In the genomic region with DNA sequence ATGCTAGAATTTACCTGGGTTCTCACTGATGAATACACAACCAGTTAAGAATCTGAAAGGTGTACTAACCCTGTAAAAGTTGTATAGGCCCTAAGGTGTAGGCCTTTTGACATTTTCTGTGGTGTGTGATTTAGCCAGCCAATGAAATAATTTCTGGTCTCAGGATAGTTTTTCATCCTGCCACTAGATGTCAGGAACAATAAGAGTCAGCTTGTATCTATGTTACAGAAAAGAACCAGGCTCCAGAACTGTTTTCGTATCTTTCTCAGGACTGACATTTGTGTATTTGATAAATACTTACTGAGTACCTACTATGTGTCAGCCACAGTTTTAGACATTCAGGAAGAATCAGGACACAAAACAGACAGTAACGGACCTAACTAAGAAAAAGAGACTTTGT, we compare ENCODE assay signal across 9 cellular contexts.
DNase-seq lines count a peak whose midpoint lies in the region; ATAC-seq and TF ChIP-seq lines count a peak whose summit lies in the region.
"Had no signal": no experiment of that assay in that cellular context is flagged by ENCODE, and none has a peak within 500 bp of the region (broad histone marks: within the 10 kb centered on the region; RNA-seq: fewer than 3 reads in every experiment).

No MANE protein-coding gene starts in this region.

- peak; percentile 93 for ATAC-seq in HG03103 (IDR thresholded peaks at IDR 0.05; ENCODE audit: low read depth, unreplicated experiment)

- no peaks in the 10 kb centered on the region for H3K9me3 ChIP-seq in left ventricle myocardium inferior (replicated peaks)
- H3K9me3 ChIP-seq: Caco-2 had no signal

- H3K4me1 ChIP-seq in left ventricle myocardium inferior, result no peaks in the 10 kb centered on the region
- H3K4me1 ChIP-seq: Caco-2 had no signal

- H3K4me3 ChIP-seq in left ventricle myocardium inferior, result no peak overlapping the region

- TF ChIP-seq CTCF in left ventricle myocardium inferior (IDR thresholded peaks at IDR 0.05; ENCODE audit: borderline replicate concordance), result peak; percentile 60

- peak; percentile 4 for DNase-seq in NCI-H2107 (lab: John Stamatoyannopoulos, UW)
- no peak for DNase-seq in NCI-H2107 treated with DMSO at 0.1 percent for 48 hours (lab: John Stamatoyannopoulos, UW; ENCODE audit: unreplicated experiment)
- peak; percentile 45 for DNase-seq in SK-N-DZ (ENCODE audit: low spot score)
- no peak for DNase-seq in left ventricle myocardium inferior
- DNase-seq in stimulated activated CD4-positive, alpha-beta T cell treated with anti-CD3 and anti-CD28 coated beads, Interleukin-4, amount 100 ng/mL, for 4 hours, result no peak
- no peak for DNase-seq in NCI-H128 (lab: John Stamatoyannopoulos, UW; ENCODE audit: unreplicated experiment)
- no peak for DNase-seq in NOMO-1 treated with DMSO at 0.1 percent for 48 hours (lab: John Stamatoyannopoulos, UW; ENCODE audit: unreplicated experiment)

- no peak overlapping the region for H3K27ac ChIP-seq in left ventricle myocardium inferior (replicated peaks)

- H3K27me3 ChIP-seq in left ventricle myocardium inferior (ENCODE audit: low read depth), result no peaks in the 10 kb centered on the region

- no peaks in the 10 kb centered on the region for H3K36me3 ChIP-seq in left ventricle myocardium inferior

- intact Hi-C loops in left ventricle myocardium inferior (cut with micrococcal nuclease), result no loop called here

Comparison
In these comparisons a context has a peak if more than half of its experiments do, and no peak if none do; other contexts are left out.
1. DNase-seq: peak in NCI-H2107 (single experiment) and SK-N-DZ (single experiment); none in NCI-H2107 treated with DMSO at 0.1 percent for 48 hours (single experiment), left ventricle myocardium inferior (single experiment), stimulated activated CD4-positive, alpha-beta T cell treated with anti-CD3 and anti-CD28 coated beads, Interleukin-4, amount 100 ng/mL, for 4 hours (0 of 2), NCI-H128 (single experiment) and NOMO-1 treated with DMSO at 0.1 percent for 48 hours (single experiment).